21 cellular contexts compared by ENCODE assay signal in genomic region chr2:69022548-69022947, GRCh38. TPM values are rescaled to one million over a fixed set of nuclear protein-coding genes. Genes with fewer than 3 reads are reported as not detected.
"Had no signal": no experiment of that assay in that cellular context is flagged by ENCODE, and none has a peak within 500 bp of the region (broad histone marks: within the 10 kb centered on the region; RNA-seq: fewer than 3 reads in every experiment).

No MANE protein-coding gene starts in this region.

- H3K4me1 Mint-ChIP-seq: activated B cell treated with CpG ODN at 0.5 μM for 24 hours; activated CD4-positive, alpha-beta T cell treated with anti-CD3 and anti-CD28 coated beads, Interleukin-2, amount 10 ng/mL, durations not matched to agents 7 days and 5 days had no signal

- H3K36me3 ChIP-seq: lower lobe of right lung, prostate gland, upper lobe of left lung had no signal

- H3K9me3 Mint-ChIP-seq: activated B cell treated with CpG ODN at 0.5 μM for 24 hours; activated CD4-positive, alpha-beta T cell treated with anti-CD3 and anti-CD28 coated beads, Interleukin-2, amount 10 ng/mL, durations not matched to agents 7 days and 5 days; activated T-helper 1 cell treated with anti-CD3 and anti-CD28 coated beads, Interleukin-12 subunit alpha, Interleukin-12 subunit beta, Interleukin-2, Interleukin-4 antibody, amounts not matched to agents 30 ng/mL and 10 ng/mL and 1 ng/mL, durations not matched to agents 14 hours and 24 hours and 36 hours; effector memory CD8-positive, alpha-beta T cell; T-helper 2 cell treated with Interferon-gamma antibody and Interleukin-4, amounts not matched to agents 5 μg/mL and 100 μg/mL, for 36 hours had no signal

- H3K4me3 Mint-ChIP-seq: activated B cell treated with CpG ODN at 0.5 μM for 24 hours; activated CD4-positive, alpha-beta T cell treated with anti-CD3 and anti-CD28 coated beads, Interleukin-2, amount 10 ng/mL, durations not matched to agents 7 days and 5 days; activated T-helper 1 cell treated with anti-CD3 and anti-CD28 coated beads, Interleukin-12 subunit alpha, Interleukin-12 subunit beta, Interleukin-2, Interleukin-4 antibody, amounts not matched to agents 30 ng/mL and 10 ng/mL and 1 ng/mL, durations not matched to agents 14 hours and 24 hours and 36 hours; effector memory CD8-positive, alpha-beta T cell; mesothelial cell of epicardium; T-helper 2 cell treated with Interferon-gamma antibody and Interleukin-4, amounts not matched to agents 5 μg/mL and 100 μg/mL, for 36 hours had no signal

- H3K4me1 ChIP-seq: prostate gland had no signal

- H3K27me3 ChIP-seq: upper lobe of left lung had no signal

- ATAC-seq: effector memory CD8-positive, alpha-beta T cell; lower lobe of right lung; right cardiac atrium; stimulated activated naive CD8-positive, alpha-beta T cell treated with anti-CD3 and anti-CD28 coated beads, Interleukin-15, Interleukin-2, amounts not matched to agents 100 U/mL and 50 U/mL, for 24 hours had no signal

- H3K27ac ChIP-seq: lower lobe of right lung, prostate gland, upper lobe of left lung had no signal

- H3K9me3 ChIP-seq: lower lobe of right lung, prostate gland, upper lobe of left lung had no signal

- DNase-seq: activated B cell treated with CpG ODN at 0.5 μM for 24 hours; activated CD4-positive, alpha-beta T cell treated with anti-CD3 and anti-CD28 coated beads, Interleukin-2, amount 10 ng/mL, durations not matched to agents 7 days and 5 days; activated naive CD4-positive, alpha-beta T cell; aorta; dermis blood vessel endothelial cell; effector memory CD8-positive, alpha-beta T cell; hypothalamus; kidney glomerular epithelial cell; lower lobe of right lung; right cardiac atrium; small intestine; stimulated activated naive CD8-positive, alpha-beta T cell treated with anti-CD3 and anti-CD28 coated beads, Interleukin-15, Interleukin-2, amounts not matched to agents 100 U/mL and 50 U/mL, for 24 hours; upper lobe of left lung had no signal

- H3K4me3 ChIP-seq: lower lobe of right lung, prostate gland, upper lobe of left lung had no signal

- H3K27ac Mint-ChIP-seq: activated B cell treated with CpG ODN at 0.5 μM for 24 hours; activated CD4-positive, alpha-beta T cell treated with anti-CD3 and anti-CD28 coated beads, Interleukin-2, amount 10 ng/mL, durations not matched to agents 7 days and 5 days; activated T-helper 1 cell treated with anti-CD3 and anti-CD28 coated beads, Interleukin-12 subunit alpha, Interleukin-12 subunit beta, Interleukin-2, Interleukin-4 antibody, amounts not matched to agents 30 ng/mL and 10 ng/mL and 1 ng/mL, durations not matched to agents 14 hours and 24 hours and 36 hours; effector memory CD8-positive, alpha-beta T cell; mesothelial cell of epicardium; T-helper 2 cell treated with Interferon-gamma antibody and Interleukin-4, amounts not matched to agents 5 μg/mL and 100 μg/mL, for 36 hours had no signal

RNA-seq across cellular contexts. Expression of gene ANTXR1, which starts 9.6 kb away (rescaled TPM):
- total RNA-seq: activated B cell treated with CpG ODN at 0.5 μM for 24 hours; activated T-helper 1 cell treated with anti-CD3 and anti-CD28 coated beads, Interleukin-12 subunit alpha, Interleukin-12 subunit beta, Interleukin-2, Interleukin-4 antibody, amounts not matched to agents 30 ng/mL and 10 ng/mL and 1 ng/mL, durations not matched to agents 14 hours and 24 hours and 36 hours had no signal

RNA-seq across cellular contexts. Expression of gene GKN1, which starts 48.1 kb away (rescaled TPM):
- total RNA-seq: activated B cell treated with CpG ODN at 0.5 μM for 24 hours; activated CD4-positive, alpha-beta T cell treated with anti-CD3 and anti-CD28 coated beads, Interleukin-2, amount 10 ng/mL, durations not matched to agents 7 days and 5 days; activated CD8-positive, alpha-beta memory T cell treated with anti-CD3 and anti-CD28 coated beads for 36 hours; activated T-helper 1 cell treated with anti-CD3 and anti-CD28 coated beads, Interleukin-12 subunit alpha, Interleukin-12 subunit beta, Interleukin-2, Interleukin-4 antibody, amounts not matched to agents 30 ng/mL and 10 ng/mL and 1 ng/mL, durations not matched to agents 14 hours and 24 hours and 36 hours; aorta; dermis blood vessel endothelial cell; epithelial cell of proximal tubule; lower lobe of right lung; mesothelial cell of epicardium; myocyte; osteoblast; prostate gland; right cardiac atrium; upper lobe of left lung had no signal
